In genomic region chr2:118490323-118490722, GRCh38 we compare ENCODE assay signal across 22 cellular contexts.
"Had no signal": no experiment of that assay in that cellular context is flagged by ENCODE, and none has a peak within 500 bp of the region (broad histone marks: within the 10 kb centered on the region; RNA-seq: fewer than 3 reads in every experiment).

No MANE protein-coding gene starts in this region.

- H3K27ac ChIP-seq: adrenal gland, ascending aorta, esophagus squamous epithelium, heart right ventricle, left ventricle myocardium inferior, tibial nerve had no signal

- ATAC-seq: activated CD4-positive, alpha-beta T cell treated with anti-CD3 and anti-CD28 coated beads for 36 hours; heart right ventricle; mucosa of descending colon; natural killer cell treated with Interleukin-12 subunit alpha and Interleukin-12 subunit beta and Interleukin-15 and Interleukin-18, amount 100 ng/mL, for 72 hours; right cardiac atrium had no signal

- H3K4me3 ChIP-seq: adrenal gland, ascending aorta, esophagus squamous epithelium, heart right ventricle, left ventricle myocardium inferior, lung, mucosa of descending colon, tibial nerve had no signal

- H3K36me3 ChIP-seq: adrenal gland, ascending aorta, esophagus squamous epithelium, heart right ventricle, left ventricle myocardium inferior, tibial nerve had no signal

- DNase-seq: activated CD4-positive, alpha-beta T cell treated with anti-CD3 and anti-CD28 coated beads for 36 hours; activated CD4-positive, CD25-positive, alpha-beta regulatory T cell; activated effector memory CD4-positive, alpha-beta T cell treated with anti-CD3 and anti-CD28 coated beads, Interleukin-2, amount 50 U/mL, for 16 hours; activated naive CD4-positive, alpha-beta T cell treated with anti-CD3 and anti-CD28 coated beads for 36 hours; activated naive CD8-positive, alpha-beta T cell treated with anti-CD3 and anti-CD28 coated beads for 36 hours; adrenal gland; caudate nucleus; esophagus squamous epithelium; foreskin melanocyte; heart right ventricle; left ventricle myocardium inferior; mucosa of descending colon; right cardiac atrium; stimulated activated CD4-positive, alpha-beta T cell treated with anti-CD3 and anti-CD28 coated beads, Interleukin-15, amount 100 ng/mL, for 24 hours; stimulated activated naive CD4-positive, alpha-beta T cell; T-helper 1 cell had no signal

- H3K9me3 ChIP-seq: adrenal gland, ascending aorta, mucosa of descending colon had no signal

- FAIRE-seq: islet of Langerhans, urothelium cell line had no signal

- H3K27me3 ChIP-seq: adrenal gland, ascending aorta, esophagus squamous epithelium, tibial nerve had no signal

- H3K4me1 ChIP-seq: adrenal gland, ascending aorta, esophagus squamous epithelium, heart right ventricle, left ventricle myocardium inferior, tibial nerve had no signal
